In the genomic region with DNA sequence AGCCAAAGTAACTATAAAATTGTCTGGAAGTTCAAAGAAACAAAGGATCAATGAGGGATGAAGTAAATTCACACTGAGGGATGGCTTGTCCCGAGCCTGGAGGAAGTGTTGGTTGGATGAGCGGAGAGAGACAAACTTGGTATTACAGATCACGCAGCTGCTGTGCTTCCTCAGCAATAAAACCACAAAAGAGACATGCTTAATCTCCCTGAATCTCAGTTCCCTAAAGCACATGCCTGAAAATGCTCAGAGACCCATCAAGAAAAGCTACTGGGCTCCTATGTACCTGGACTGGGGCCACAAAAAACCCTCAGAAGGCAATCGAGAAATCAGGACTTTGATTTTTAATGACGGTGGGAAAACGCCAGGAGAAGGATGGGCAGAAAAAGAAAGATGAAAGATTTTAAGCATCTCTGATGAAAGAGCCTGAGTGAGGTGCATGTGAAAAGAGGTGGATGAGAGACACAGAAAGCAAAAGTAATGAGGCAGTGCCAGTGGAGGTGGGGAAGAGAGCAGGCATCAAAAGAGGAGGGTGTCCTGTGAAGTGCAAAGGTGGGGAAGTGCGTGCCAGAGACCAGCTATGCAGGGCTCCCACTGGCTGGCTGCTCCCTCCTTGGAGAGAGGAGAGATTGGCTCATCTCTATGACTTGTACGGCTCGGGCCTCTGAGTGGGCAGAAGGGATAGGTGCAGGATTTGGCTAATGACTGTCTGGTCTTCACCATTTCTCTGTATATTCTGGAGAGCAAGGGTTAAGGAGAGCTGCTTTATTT, we compare ENCODE assay signal across 28 cellular contexts.
DNase-seq lines count a peak whose midpoint lies in the region; ATAC-seq and TF ChIP-seq lines count a peak whose summit lies in the region.
"Had no signal": no experiment of that assay in that cellular context is flagged by ENCODE, and none has a peak within 500 bp of the region (broad histone marks: within the 10 kb centered on the region; RNA-seq: fewer than 3 reads in every experiment).

No MANE protein-coding gene starts in this region.

- no peak overlapping the region for H3K9ac ChIP-seq in BLaER1

- peaks cover 0 to 5% (median 3%) of the 10 kb centered on the region in 7 donors for H3K9me3 Mint-ChIP-seq in naive B cell
- H3K9me3 Mint-ChIP-seq in activated CD4-positive, alpha-beta T cell treated with anti-CD3 and anti-CD28 coated beads, Interleukin-2, amount 10 ng/mL, durations not matched to agents 7 days and 5 days, result peaks cover 5% of the 10 kb centered on the region
- H3K9me3 Mint-ChIP-seq in activated CD4-positive, alpha-beta T cell treated with anti-CD3 and anti-CD28 coated beads, Interleukin-2, amount 10 ng/mL, durations not matched to agents 24 days and 14 days, result peaks cover 10% of the 10 kb centered on the region
- H3K9me3 Mint-ChIP-seq: activated T-helper 2 cell treated with anti-CD3 and anti-CD28 coated beads, Interferon-gamma antibody, Interleukin-2, Interleukin-4, amounts not matched to agents 10 μg/mL and 5 μg/mL and 100 μg/mL, durations not matched to agents 14 hours and 24 hours and 36 hours; dendritic cell treated with granulocyte-macrophage colony-stimulating factor and Interleukin-4, amounts not matched to agents 40 ng/mL and 50 ng/mL, for 4 days had no signal

- intact Hi-C loops in activated CD4-positive, alpha-beta T cell treated with anti-CD3 and anti-CD28 coated beads, Interleukin-2, amount 10 ng/mL, durations not matched to agents 24 days and 14 days (cut with micrococcal nuclease), result no loop called here

- peaks cover 0 to 23% (median 8%) of the 10 kb centered on the region in 3 donors for H3K27me3 Mint-ChIP-seq in naive B cell
- no peaks in the 10 kb centered on the region for H3K27me3 Mint-ChIP-seq in activated CD4-positive, alpha-beta T cell treated with anti-CD3 and anti-CD28 coated beads, Interleukin-2, amount 10 ng/mL, durations not matched to agents 7 days and 5 days
- no peaks in the 10 kb centered on the region for H3K27me3 Mint-ChIP-seq in activated CD4-positive, alpha-beta T cell treated with anti-CD3 and anti-CD28 coated beads, Interleukin-2, amount 10 ng/mL, durations not matched to agents 24 days and 14 days
- H3K27me3 Mint-ChIP-seq: activated CD8-positive, alpha-beta T cell treated with anti-CD3 and anti-CD28 coated beads for 36 hours; activated naive CD8-positive, alpha-beta T cell; dendritic cell treated with granulocyte-macrophage colony-stimulating factor and Interleukin-4, amounts not matched to agents 40 ng/mL and 50 ng/mL, for 4 days had no signal

- H3K27ac Mint-ChIP-seq in naive B cell, result peak overlapping the region in 2 of 6 donors; percentile 75 to 76
- no peak overlapping the region for H3K27ac Mint-ChIP-seq in activated CD4-positive, alpha-beta T cell treated with anti-CD3 and anti-CD28 coated beads, Interleukin-2, amount 10 ng/mL, durations not matched to agents 7 days and 5 days
- no peak overlapping the region for H3K27ac Mint-ChIP-seq in activated CD4-positive, alpha-beta T cell treated with anti-CD3 and anti-CD28 coated beads, Interleukin-2, amount 10 ng/mL, durations not matched to agents 24 days and 14 days
- H3K27ac Mint-ChIP-seq: activated CD8-positive, alpha-beta T cell treated with anti-CD3 and anti-CD28 coated beads for 36 hours; activated naive CD8-positive, alpha-beta T cell; activated T-helper 2 cell treated with anti-CD3 and anti-CD28 coated beads, Interferon-gamma antibody, Interleukin-2, Interleukin-4, amounts not matched to agents 10 μg/mL and 5 μg/mL and 100 μg/mL, durations not matched to agents 14 hours and 24 hours and 36 hours; dendritic cell treated with granulocyte-macrophage colony-stimulating factor and Interleukin-4, amounts not matched to agents 40 ng/mL and 50 ng/mL, for 4 days; immature natural killer cell; natural killer cell had no signal

- H3K9me3 ChIP-seq in BLaER1, result no peaks in the 10 kb centered on the region
- H3K9me3 ChIP-seq: left lung, tibial nerve had no signal

- H3K27ac ChIP-seq in BLaER1, result no peak overlapping the region
- H3K27ac ChIP-seq in VCaP, result peak overlapping the region; percentile 68
- H3K27ac ChIP-seq: left lung, skin epidermis, tibial nerve had no signal

- CTCF ChIA-PET in activated CD4-positive, alpha-beta T cell treated with anti-CD3 and anti-CD28 coated beads, Interleukin-2, amount 10 ng/mL, durations not matched to agents 7 days and 5 days (lab: Charles Lee), result no interaction called here

- POLR2A ChIA-PET in activated CD4-positive, alpha-beta T cell treated with anti-CD3 and anti-CD28 coated beads, Interleukin-2, amount 10 ng/mL, durations not matched to agents 7 days and 5 days (lab: Charles Lee), result no interaction called here

- no peak overlapping the region; the same call in 1 of the 2 replicates for H3K4me3 ChIP-seq in BLaER1
- H3K4me3 ChIP-seq: left lung, PC-9, skin epidermis, tibial nerve had no signal

- peak overlapping the region in 5 of 8 donors; percentile 10 to 73 (median 53) for H3K4me3 Mint-ChIP-seq in naive B cell
- no peak overlapping the region for H3K4me3 Mint-ChIP-seq in activated CD4-positive, alpha-beta T cell treated with anti-CD3 and anti-CD28 coated beads, Interleukin-2, amount 10 ng/mL, durations not matched to agents 7 days and 5 days
- no peak overlapping the region for H3K4me3 Mint-ChIP-seq in activated CD4-positive, alpha-beta T cell treated with anti-CD3 and anti-CD28 coated beads, Interleukin-2, amount 10 ng/mL, durations not matched to agents 24 days and 14 days
- H3K4me3 Mint-ChIP-seq: activated CD8-positive, alpha-beta T cell treated with anti-CD3 and anti-CD28 coated beads for 36 hours; activated naive CD8-positive, alpha-beta T cell; dendritic cell treated with granulocyte-macrophage colony-stimulating factor and Interleukin-4, amounts not matched to agents 40 ng/mL and 50 ng/mL, for 4 days; immature natural killer cell; natural killer cell had no signal

- H3K4me2 ChIP-seq in BLaER1, result peak overlapping the region; percentile 60
- H3K4me2 ChIP-seq: PC-9 had no signal

- H3K36me3 ChIP-seq in BLaER1, result no peaks in the 10 kb centered on the region
- H3K36me3 ChIP-seq: left lung, tibial nerve had no signal

- peaks cover 21% of the 10 kb centered on the region for H3K4me1 ChIP-seq in BLaER1
- H3K4me1 ChIP-seq: left lung, tibial nerve had no signal

- no peaks in the 10 kb centered on the region for H4K20me1 ChIP-seq in BLaER1

- no peaks in the 10 kb centered on the region for H3K27me3 ChIP-seq in BLaER1
- H3K27me3 ChIP-seq: left lung, tibial nerve had no signal

- no peak for TF ChIP-seq CTCF in VCaP (conservative IDR thresholded peaks at IDR 0.05)

- DNase-seq in MV-4-11 (lab: John Stamatoyannopoulos, UW) (peak; percentile 83), naive B cell (no peak), cerebellar cortex (ENCODE audit: low spot score) (no peak), activated gamma-delta T cell treated with Interleukin-2 at 50 U/mL for 16 hours (no peak)
- DNase-seq in activated CD4-positive, alpha-beta T cell treated with anti-CD3 and anti-CD28 coated beads, Interleukin-2, amount 10 ng/mL, durations not matched to agents 7 days and 5 days, result no peak
- no peak for DNase-seq in activated CD4-positive, alpha-beta T cell treated with anti-CD3 and anti-CD28 coated beads, Interleukin-2, amount 10 ng/mL, durations not matched to agents 24 days and 14 days
- DNase-seq: activated CD8-positive, alpha-beta T cell treated with anti-CD3 and anti-CD28 coated beads for 36 hours; AML-193; anterior cingulate cortex; hypothalamus; immature natural killer cell; left lung; natural killer cell; NCI-H1436; NCI-H446 treated with DMSO at 0.1 percent for 48 hours; PC-9; SHP77 treated with DMSO at 0.1 percent for 48 hours; stimulated activated CD4-positive, alpha-beta T cell treated with anti-CD3 and anti-CD28 coated beads, Interleukin-1b, Interleukin-23, amount 100 ng/mL, for 48 hours; stimulated activated CD8-positive, alpha-beta memory T cell treated with anti-CD3 and anti-CD28 coated beads, Interleukin-4, amount 100 ng/mL, for 48 hours; SW 1271; T1000 had no signal

- no peaks in the 10 kb centered on the region for H3K36me3 Mint-ChIP-seq in naive B cell
- no peaks in the 10 kb centered on the region for H3K36me3 Mint-ChIP-seq in activated CD4-positive, alpha-beta T cell treated with anti-CD3 and anti-CD28 coated beads, Interleukin-2, amount 10 ng/mL, durations not matched to agents 7 days and 5 days (ENCODE audit: low read depth)
- H3K36me3 Mint-ChIP-seq in activated CD4-positive, alpha-beta T cell treated with anti-CD3 and anti-CD28 coated beads, Interleukin-2, amount 10 ng/mL, durations not matched to agents 24 days and 14 days (ENCODE audit: low read depth), result no peaks in the 10 kb centered on the region
- H3K36me3 Mint-ChIP-seq: activated naive CD8-positive, alpha-beta T cell; immature natural killer cell; natural killer cell had no signal

- ATAC-seq in naive B cell (ENCODE audit: low read depth in 2 of 2), result peak in 1 of 2 donors; percentile 52
- ATAC-seq: activated CD8-positive, alpha-beta T cell treated with anti-CD3 and anti-CD28 coated beads for 36 hours; left lung; natural killer cell had no signal

- H3K4me1 Mint-ChIP-seq in naive B cell, result peaks cover 9 to 24% (median 21%) of the 10 kb centered on the region in 3 donors
- H3K4me1 Mint-ChIP-seq in activated CD4-positive, alpha-beta T cell treated with anti-CD3 and anti-CD28 coated beads, Interleukin-2, amount 10 ng/mL, durations not matched to agents 7 days and 5 days, result no peaks in the 10 kb centered on the region
- no peaks in the 10 kb centered on the region for H3K4me1 Mint-ChIP-seq in activated CD4-positive, alpha-beta T cell treated with anti-CD3 and anti-CD28 coated beads, Interleukin-2, amount 10 ng/mL, durations not matched to agents 24 days and 14 days
- H3K4me1 Mint-ChIP-seq: immature natural killer cell, natural killer cell had no signal

Comparison
In these comparisons a context has a peak if more than half of its experiments do, and no peak if none do; other contexts are left out.
1. H3K4me3 Mint-ChIP-seq: peak in naive B cell (5 of 8); none in activated CD4-positive, alpha-beta T cell treated with anti-CD3 and anti-CD28 coated beads, Interleukin-2, amount 10 ng/mL, durations not matched to agents 7 days and 5 days (single experiment) and activated CD4-positive, alpha-beta T cell treated with anti-CD3 and anti-CD28 coated beads, Interleukin-2, amount 10 ng/mL, durations not matched to agents 24 days and 14 days (single experiment).